In the genomic region with DNA sequence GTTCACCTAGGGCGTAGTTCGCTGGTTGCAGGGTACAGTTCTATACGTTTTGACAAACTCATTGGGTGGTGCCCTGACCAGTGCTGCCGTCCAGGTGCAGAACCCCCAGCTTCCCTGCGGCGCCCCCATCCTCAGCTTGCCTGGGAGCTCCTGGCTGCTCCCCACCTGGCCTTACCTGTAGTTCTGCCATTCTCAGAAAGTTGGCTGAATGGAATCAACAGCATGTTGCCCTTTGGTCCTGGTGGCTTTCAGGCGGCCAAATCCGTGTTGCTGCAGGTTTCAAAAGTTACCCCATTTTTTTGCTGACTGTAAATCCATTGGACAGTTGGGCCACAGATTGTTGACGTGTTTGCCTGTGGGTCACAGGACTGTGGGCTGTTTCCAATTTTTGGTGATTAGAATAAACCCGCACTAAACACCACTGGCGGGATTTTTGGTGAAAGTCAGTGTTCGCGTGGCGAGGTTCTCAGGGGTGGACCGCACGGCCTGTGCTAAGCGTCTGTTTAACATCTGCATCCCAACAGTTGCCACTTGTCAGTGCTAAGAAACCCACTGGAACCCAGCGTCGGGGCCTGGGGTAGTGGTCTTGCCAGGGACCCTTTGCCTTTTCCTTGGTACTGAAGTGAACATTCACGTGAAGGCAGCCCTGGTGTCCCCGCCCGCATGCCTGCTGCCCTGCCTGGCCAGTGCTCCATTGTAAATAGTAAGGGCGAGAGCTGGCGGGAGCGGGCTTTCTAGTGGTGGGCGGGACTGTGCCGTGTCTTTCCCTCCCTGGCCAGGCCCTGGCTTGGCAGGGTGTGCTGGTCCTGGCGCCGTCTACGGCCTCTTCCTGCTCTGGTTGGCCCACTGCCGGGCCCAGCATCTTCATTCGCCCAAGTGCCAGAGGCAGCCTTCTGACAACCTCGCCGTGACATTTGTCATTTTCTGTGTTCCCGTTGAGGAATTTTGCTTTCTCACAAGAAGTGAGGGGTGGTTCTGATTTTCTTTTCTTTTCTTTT, we compare ENCODE assay signal across 1 cellular context.
A peak's percentile ranks its signal among the peaks of the same experiment; 100 is the strongest.
TF ChIP-seq lines count a peak whose summit lies in the region.

No MANE protein-coding gene starts in this region.

TF ChIP-seq in SK-N-SH, 30 proteins besides CTCF, POLR2A, EP300 and RAD21 (continued from another document):
- TF ChIP-seq NRF1 (IDR thresholded peaks at IDR 0.05; ENCODE audit: low read depth, low read length) (no peak), MXI1 (IDR thresholded peaks at IDR 0.05; ENCODE audit: low read depth, low read length) (peak; percentile 88)
